ENCODE assay signal across 1 cellular context in the genomic region with DNA sequence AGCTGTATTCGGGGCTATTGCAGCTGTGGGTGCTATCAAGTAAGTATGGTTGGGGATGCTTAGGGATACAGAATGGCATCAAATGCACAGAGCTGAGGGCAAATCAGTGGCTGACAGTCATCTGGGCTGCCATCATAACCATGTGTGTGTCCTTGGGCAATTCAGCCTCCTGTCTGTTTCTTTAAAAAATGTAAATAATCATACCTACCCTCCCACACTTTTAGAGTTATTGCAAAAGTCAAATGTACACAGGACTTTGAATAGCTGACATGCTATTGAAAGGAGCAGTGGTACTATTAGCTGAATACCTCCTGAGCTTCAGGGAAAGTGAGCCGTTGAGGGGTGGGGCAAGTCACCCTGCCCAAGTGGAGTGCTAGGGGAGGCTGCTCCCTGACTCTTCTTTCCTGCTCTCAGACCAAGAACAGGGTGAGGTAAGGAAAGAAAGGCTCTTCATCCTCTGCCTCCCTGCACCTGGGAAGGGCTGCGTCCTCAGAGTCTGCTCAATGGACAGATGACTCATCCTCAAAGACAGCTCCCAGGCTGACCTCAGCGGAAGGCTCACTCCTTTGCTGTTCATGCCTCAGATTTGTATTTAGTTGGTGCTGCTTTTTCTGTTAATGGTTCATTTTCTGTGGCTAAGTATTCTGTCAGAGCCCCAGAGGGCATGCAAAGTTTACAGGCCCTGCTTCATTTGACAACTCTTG.
TF ChIP-seq lines count a peak whose summit lies in the region.

No MANE protein-coding gene starts in this region.

TF ChIP-seq in HepG2, 621 proteins besides CTCF, POLR2A, EP300 and RAD21 (continued from another document and continues in another):
- TF ChIP-seq, protein P1, sequence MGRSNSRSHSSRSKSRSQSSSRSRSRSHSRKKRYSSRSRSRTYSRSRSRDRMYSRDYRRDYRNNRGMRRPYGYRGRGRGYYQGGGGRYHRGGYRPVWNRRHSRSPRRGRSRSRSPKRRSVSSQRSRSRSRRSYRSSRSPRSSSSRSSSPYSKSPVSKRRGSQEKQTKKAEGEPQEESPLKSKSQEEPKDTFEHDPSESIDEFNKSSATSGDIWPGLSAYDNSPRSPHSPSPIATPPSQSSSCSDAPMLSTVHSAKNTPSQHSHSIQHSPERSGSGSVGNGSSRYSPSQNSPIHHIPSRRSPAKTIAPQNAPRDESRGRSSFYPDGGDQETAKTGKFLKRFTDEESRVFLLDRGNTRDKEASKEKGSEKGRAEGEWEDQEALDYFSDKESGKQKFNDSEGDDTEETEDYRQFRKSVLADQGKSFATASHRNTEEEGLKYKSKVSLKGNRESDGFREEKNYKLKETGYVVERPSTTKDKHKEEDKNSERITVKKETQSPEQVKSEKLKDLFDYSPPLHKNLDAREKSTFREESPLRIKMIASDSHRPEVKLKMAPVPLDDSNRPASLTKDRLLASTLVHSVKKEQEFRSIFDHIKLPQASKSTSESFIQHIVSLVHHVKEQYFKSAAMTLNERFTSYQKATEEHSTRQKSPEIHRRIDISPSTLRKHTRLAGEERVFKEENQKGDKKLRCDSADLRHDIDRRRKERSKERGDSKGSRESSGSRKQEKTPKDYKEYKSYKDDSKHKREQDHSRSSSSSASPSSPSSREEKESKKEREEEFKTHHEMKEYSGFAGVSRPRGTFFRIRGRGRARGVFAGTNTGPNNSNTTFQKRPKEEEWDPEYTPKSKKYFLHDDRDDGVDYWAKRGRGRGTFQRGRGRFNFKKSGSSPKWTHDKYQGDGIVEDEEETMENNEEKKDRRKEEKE (IDR thresholded peaks at IDR 0.05), result no peak
- TF ChIP-seq, protein P2, sequence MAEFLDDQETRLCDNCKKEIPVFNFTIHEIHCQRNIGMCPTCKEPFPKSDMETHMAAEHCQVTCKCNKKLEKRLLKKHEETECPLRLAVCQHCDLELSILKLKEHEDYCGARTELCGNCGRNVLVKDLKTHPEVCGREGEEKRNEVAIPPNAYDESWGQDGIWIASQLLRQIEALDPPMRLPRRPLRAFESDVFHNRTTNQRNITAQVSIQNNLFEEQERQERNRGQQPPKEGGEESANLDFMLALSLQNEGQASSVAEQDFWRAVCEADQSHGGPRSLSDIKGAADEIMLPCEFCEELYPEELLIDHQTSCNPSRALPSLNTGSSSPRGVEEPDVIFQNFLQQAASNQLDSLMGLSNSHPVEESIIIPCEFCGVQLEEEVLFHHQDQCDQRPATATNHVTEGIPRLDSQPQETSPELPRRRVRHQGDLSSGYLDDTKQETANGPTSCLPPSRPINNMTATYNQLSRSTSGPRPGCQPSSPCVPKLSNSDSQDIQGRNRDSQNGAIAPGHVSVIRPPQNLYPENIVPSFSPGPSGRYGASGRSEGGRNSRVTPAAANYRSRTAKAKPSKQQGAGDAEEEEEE (CRISPR knock-in tag; IDR thresholded peaks at IDR 0.05; ENCODE audit: borderline replicate concordance), result no peak
- no peak for TF ChIP-seq ZNF138 (CRISPR knock-in tag; IDR thresholded peaks at IDR 0.05; ENCODE audit: low read depth)
- TF ChIP-seq, protein P3, sequence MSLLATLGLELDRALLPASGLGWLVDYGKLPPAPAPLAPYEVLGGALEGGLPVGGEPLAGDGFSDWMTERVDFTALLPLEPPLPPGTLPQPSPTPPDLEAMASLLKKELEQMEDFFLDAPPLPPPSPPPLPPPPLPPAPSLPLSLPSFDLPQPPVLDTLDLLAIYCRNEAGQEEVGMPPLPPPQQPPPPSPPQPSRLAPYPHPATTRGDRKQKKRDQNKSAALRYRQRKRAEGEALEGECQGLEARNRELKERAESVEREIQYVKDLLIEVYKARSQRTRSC (CRISPR knock-in tag; IDR thresholded peaks at IDR 0.05; ENCODE audit: low read depth), result peak; percentile 81; the same call in 1 of the 2 replicates
- TF ChIP-seq, protein P4, sequence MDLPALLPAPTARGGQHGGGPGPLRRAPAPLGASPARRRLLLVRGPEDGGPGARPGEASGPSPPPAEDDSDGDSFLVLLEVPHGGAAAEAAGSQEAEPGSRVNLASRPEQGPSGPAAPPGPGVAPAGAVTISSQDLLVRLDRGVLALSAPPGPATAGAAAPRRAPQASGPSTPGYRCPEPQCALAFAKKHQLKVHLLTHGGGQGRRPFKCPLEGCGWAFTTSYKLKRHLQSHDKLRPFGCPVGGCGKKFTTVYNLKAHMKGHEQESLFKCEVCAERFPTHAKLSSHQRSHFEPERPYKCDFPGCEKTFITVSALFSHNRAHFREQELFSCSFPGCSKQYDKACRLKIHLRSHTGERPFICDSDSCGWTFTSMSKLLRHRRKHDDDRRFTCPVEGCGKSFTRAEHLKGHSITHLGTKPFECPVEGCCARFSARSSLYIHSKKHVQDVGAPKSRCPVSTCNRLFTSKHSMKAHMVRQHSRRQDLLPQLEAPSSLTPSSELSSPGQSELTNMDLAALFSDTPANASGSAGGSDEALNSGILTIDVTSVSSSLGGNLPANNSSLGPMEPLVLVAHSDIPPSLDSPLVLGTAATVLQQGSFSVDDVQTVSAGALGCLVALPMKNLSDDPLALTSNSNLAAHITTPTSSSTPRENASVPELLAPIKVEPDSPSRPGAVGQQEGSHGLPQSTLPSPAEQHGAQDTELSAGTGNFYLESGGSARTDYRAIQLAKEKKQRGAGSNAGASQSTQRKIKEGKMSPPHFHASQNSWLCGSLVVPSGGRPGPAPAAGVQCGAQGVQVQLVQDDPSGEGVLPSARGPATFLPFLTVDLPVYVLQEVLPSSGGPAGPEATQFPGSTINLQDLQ (CRISPR knock-in tag; IDR thresholded peaks at IDR 0.05), result no peak
- TF ChIP-seq FOXK1 (CRISPR knock-in tag; IDR thresholded peaks at IDR 0.05; ENCODE audit: borderline replicate concordance, low read depth), result peak; percentile 83
- TF ChIP-seq, protein P5, sequence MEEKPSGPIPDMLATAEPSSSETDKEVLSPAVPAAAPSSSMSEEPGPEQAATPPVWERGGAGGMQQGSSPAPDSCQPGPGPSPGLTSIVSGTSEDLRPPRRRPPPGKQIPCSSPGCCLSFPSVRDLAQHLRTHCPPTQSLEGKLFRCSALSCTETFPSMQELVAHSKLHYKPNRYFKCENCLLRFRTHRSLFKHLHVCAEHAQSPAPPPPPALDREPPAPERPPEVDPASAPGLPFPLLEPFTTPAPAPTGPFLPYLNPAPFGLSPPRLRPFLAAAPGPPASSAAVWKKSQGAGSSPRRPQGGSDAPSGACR (CRISPR knock-in tag; IDR thresholded peaks at IDR 0.05), result 0 out of 2 replicates have a peak, but pooled peaks have one; percentile 71
- TF ChIP-seq, protein P6, sequence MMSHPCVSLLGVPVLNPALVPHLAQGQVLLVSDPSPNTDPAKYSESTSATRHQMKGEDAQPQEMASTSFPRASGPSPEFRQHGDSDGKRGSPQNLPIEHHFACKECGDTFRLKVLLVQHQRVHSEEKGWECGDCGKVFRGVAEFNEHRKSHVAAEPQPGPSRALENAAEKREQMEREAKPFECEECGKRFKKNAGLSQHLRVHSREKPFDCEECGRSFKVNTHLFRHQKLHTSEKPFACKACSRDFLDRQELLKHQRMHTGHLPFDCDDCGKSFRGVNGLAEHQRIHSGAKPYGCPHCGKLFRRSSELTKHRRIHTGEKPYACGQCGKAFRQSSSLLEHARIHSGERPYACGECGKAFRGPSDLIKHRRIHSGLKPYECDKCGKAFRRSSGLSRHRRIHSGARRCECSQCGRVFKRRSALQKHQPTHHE (CRISPR knock-in tag; IDR thresholded peaks at IDR 0.05; ENCODE audit: borderline replicate concordance), result no peak
- TF ChIP-seq ZFP37 (CRISPR knock-in tag; IDR thresholded peaks at IDR 0.05; ENCODE audit: borderline replicate concordance), result no peak
- no peak for TF ChIP-seq GABPA (IDR thresholded peaks at IDR 0.05; ENCODE audit: low read depth, low read length)
- TF ChIP-seq GABPA (CRISPR knock-in tag; IDR thresholded peaks at IDR 0.05; ENCODE audit: low read depth), result no peak
- no peak for TF ChIP-seq ZNF337 (CRISPR knock-in tag; IDR thresholded peaks at IDR 0.05; ENCODE audit: borderline replicate concordance, low read depth)
- TF ChIP-seq, protein P7, sequence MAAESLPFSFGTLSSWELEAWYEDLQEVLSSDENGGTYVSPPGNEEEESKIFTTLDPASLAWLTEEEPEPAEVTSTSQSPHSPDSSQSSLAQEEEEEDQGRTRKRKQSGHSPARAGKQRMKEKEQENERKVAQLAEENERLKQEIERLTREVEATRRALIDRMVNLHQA (CRISPR knock-in tag; IDR thresholded peaks at IDR 0.05), result no peak; the same call in 1 of the 2 replicates
- no peak for TF ChIP-seq ZNF776 (CRISPR knock-in tag; IDR thresholded peaks at IDR 0.05)
- TF ChIP-seq, protein P8, sequence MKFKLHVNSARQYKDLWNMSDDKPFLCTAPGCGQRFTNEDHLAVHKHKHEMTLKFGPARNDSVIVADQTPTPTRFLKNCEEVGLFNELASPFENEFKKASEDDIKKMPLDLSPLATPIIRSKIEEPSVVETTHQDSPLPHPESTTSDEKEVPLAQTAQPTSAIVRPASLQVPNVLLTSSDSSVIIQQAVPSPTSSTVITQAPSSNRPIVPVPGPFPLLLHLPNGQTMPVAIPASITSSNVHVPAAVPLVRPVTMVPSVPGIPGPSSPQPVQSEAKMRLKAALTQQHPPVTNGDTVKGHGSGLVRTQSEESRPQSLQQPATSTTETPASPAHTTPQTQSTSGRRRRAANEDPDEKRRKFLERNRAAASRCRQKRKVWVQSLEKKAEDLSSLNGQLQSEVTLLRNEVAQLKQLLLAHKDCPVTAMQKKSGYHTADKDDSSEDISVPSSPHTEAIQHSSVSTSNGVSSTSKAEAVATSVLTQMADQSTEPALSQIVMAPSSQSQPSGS (CRISPR knock-in tag; IDR thresholded peaks at IDR 0.05), result peak; percentile 75; the same call in 1 of the 2 replicates
- TF ChIP-seq, protein P9, sequence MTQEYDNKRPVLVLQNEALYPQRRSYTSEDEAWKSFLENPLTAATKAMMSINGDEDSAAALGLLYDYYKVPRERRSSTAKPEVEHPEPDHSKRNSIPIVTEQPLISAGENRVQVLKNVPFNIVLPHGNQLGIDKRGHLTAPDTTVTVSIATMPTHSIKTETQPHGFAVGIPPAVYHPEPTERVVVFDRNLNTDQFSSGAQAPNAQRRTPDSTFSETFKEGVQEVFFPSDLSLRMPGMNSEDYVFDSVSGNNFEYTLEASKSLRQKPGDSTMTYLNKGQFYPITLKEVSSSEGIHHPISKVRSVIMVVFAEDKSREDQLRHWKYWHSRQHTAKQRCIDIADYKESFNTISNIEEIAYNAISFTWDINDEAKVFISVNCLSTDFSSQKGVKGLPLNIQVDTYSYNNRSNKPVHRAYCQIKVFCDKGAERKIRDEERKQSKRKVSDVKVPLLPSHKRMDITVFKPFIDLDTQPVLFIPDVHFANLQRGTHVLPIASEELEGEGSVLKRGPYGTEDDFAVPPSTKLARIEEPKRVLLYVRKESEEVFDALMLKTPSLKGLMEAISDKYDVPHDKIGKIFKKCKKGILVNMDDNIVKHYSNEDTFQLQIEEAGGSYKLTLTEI (CRISPR knock-in tag; conservative IDR thresholded peaks at IDR 0.05), result no peak
- TF ChIP-seq, protein P10, sequence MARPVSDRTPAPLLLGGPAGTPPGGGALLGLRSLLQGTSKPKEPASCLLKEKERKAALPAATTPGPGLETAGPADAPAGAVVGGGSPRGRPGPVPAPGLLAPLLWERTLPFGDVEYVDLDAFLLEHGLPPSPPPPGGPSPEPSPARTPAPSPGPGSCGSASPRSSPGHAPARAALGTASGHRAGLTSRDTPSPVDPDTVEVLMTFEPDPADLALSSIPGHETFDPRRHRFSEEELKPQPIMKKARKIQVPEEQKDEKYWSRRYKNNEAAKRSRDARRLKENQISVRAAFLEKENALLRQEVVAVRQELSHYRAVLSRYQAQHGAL (CRISPR knock-in tag; IDR thresholded peaks at IDR 0.05; ENCODE audit: not compliant biosample characterization), result no peak
- no peak; the same call in 1 of the 2 replicates for TF ChIP-seq ZNF772 (CRISPR knock-in tag; IDR thresholded peaks at IDR 0.05)
- no peak for TF ChIP-seq ZNF619 (CRISPR knock-in tag; IDR thresholded peaks at IDR 0.05)
- TF ChIP-seq FOSL1 (CRISPR knock-in tag; IDR thresholded peaks at IDR 0.05; ENCODE audit: borderline replicate concordance), result peak; percentile 74; the same call in 1 of the 2 replicates
- TF ChIP-seq, protein P11, sequence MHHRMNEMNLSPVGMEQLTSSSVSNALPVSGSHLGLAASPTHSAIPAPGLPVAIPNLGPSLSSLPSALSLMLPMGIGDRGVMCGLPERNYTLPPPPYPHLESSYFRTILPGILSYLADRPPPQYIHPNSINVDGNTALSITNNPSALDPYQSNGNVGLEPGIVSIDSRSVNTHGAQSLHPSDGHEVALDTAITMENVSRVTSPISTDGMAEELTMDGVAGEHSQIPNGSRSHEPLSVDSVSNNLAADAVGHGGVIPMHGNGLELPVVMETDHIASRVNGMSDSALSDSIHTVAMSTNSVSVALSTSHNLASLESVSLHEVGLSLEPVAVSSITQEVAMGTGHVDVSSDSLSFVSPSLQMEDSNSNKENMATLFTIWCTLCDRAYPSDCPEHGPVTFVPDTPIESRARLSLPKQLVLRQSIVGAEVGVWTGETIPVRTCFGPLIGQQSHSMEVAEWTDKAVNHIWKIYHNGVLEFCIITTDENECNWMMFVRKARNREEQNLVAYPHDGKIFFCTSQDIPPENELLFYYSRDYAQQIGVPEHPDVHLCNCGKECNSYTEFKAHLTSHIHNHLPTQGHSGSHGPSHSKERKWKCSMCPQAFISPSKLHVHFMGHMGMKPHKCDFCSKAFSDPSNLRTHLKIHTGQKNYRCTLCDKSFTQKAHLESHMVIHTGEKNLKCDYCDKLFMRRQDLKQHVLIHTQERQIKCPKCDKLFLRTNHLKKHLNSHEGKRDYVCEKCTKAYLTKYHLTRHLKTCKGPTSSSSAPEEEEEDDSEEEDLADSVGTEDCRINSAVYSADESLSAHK (CRISPR knock-in tag; IDR thresholded peaks at IDR 0.05; ENCODE audit: borderline replicate concordance), result no peak
- TF ChIP-seq ZNF20 (CRISPR knock-in tag; IDR thresholded peaks at IDR 0.05), result no peak
- peak; percentile 40; the same call in 1 of the 2 replicates for TF ChIP-seq KAT8 (CRISPR knock-in tag; IDR thresholded peaks at IDR 0.05)
- TF ChIP-seq TMF1 (CRISPR knock-in tag; IDR thresholded peaks at IDR 0.05; ENCODE audit: low read depth), result no peak
